In the genomic region with DNA sequence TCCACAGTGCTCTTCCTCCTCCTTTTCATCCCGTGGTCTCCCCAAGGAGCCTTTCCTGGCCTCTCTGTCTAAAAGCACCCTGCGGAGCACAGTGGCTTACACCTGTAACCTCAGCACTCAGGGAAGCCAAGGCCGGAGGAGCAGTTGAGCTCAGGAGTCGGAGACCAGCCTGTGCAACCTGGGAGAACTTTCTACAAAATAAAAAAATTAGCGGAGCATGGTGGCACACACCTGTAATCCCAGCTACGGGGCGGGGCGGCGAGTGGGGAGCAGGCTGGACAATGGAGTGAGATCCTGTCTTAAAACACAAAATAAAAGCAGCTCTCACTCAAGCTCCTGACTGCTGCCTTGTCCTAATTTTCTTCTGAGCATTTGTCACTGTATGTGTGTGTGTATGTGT, we compare ENCODE assay signal across 21 cellular contexts. TPM values are rescaled to one million over a fixed set of nuclear protein-coding genes. Genes with fewer than 3 reads are reported as not detected.
A peak's percentile ranks its signal among the peaks of the same experiment; 100 is the strongest.
DNase-seq lines count a peak whose midpoint lies in the region; ATAC-seq, FAIRE-seq and TF ChIP-seq lines count a peak whose summit lies in the region.
"Had no signal": no experiment of that assay in that cellular context is flagged by ENCODE, and none has a peak within 500 bp of the region (broad histone marks: within the 10 kb centered on the region; RNA-seq: fewer than 3 reads in every experiment).

No MANE protein-coding gene starts in this region.

- H3K79me2 ChIP-seq in SK-N-SH (ENCODE audit: insufficient read depth) = no peaks in the 10 kb centered on the region

- FAIRE-seq in pancreas (lab: Jason Lieb, UNC) = no peak
- FAIRE-seq: GM18507, TTC549 had no signal

- CTCF ChIA-PET in SK-N-SH (lab: Yijun Ruan, JAX) = interaction anchor here (1.8 kb wide), 1 partner anchor 12 kb away, joined by 5 read pairs; no protein-coding TSS in a partner anchor

- ATAC-seq in pancreas = no peak
- ATAC-seq: CD8-positive, alpha-beta T cell had no signal

- H3K4me3 ChIP-seq in iPS DF 6.9 (ENCODE audit: low read length) (peak overlapping the region; percentile 11; the same call in 1 of the 2 replicates), pancreas (peak overlapping the region in 2 of 4 donors; percentile 73 to 85), SK-N-SH (ENCODE audit: low read depth in 2 of 2, low read length in 1 of 2) (no peak overlapping the region)
- H3K4me3 ChIP-seq: thoracic aorta had no signal

- H3K4me2 ChIP-seq in SK-N-SH = no peak overlapping the region

- POLR2A ChIA-PET in SK-N-SH (lab: Yijun Ruan, JAX) = no interaction called here

- DNase-seq in NCI-H69 (lab: John Stamatoyannopoulos, UW) (peak; percentile 76), iPS DF 6.9 (ENCODE audit: low read depth, low spot score) (no peak), pancreas (no peak), HCEC 1CT (no peak), SK-N-SH (no peak), AG08396 (ENCODE audit: low spot score) (no peak)
- no peak for DNase-seq in activated naive CD4-positive, alpha-beta T cell treated with anti-CD3 and anti-CD28 coated beads, Interleukin-2, amount 50 U/mL, for 16 hours
- DNase-seq: activated CD4-positive, alpha-beta T cell treated with anti-CD3 and anti-CD28 coated beads, Interleukin-2, amount 10 ng/mL, durations not matched to agents 24 days and 14 days; activated gamma-delta T cell; CD8-positive, alpha-beta T cell; effector CD4-positive, alpha-beta T cell; immature natural killer cell; left ventricle myocardium superior; NCI-H1092 treated with DMSO at 0.1 percent for 48 hours; stimulated activated CD4-positive, alpha-beta T cell treated with anti-CD3 and anti-CD28 coated beads, Interleukin-12 subunit alpha, Interleukin-12 subunit beta, amount 100 ng/mL, for 4 hours had no signal

- H3K27me3 ChIP-seq in iPS DF 6.9 (ENCODE audit: control insufficient read depth, insufficient read depth, low read length) (no peaks in the 10 kb centered on the region), pancreas (no peaks in the 10 kb centered on the region), SK-N-SH (ENCODE audit: insufficient read depth) (peaks cover 12% of the 10 kb centered on the region)

- H3K9me2 ChIP-seq in SK-N-SH = no peaks in the 10 kb centered on the region

- TF ChIP-seq CTCF in pancreas (IDR thresholded peaks at IDR 0.05) (no peak), SK-N-SH (IDR thresholded peaks at IDR 0.05) (no peak)

- H3K27ac ChIP-seq in iPS DF 6.9 (ENCODE audit: low read length) (no peak overlapping the region), pancreas (peak overlapping the region in 3 of 4 donors; percentile 68 to 84 (median 74)), SK-N-SH (ENCODE audit: low read depth in 2 of 2, low read length in 1 of 2) (no peak overlapping the region)
- H3K27ac ChIP-seq: esophagus muscularis mucosa, thoracic aorta had no signal

- TF ChIP-seq EP300 in SK-N-SH (IDR thresholded peaks at IDR 0.05; ENCODE audit: borderline replicate concordance in 1 of 2, low read depth in 1 of 2, low read length in 1 of 2) = no peak

- H3K9me3 ChIP-seq in ES-I3 (ENCODE audit: control insufficient read depth, insufficient read depth, low read length) = no peaks in the 10 kb centered on the region
- no peaks in the 10 kb centered on the region for H3K9me3 ChIP-seq in iPS DF 6.9 (ENCODE audit: control insufficient read depth, insufficient read depth, low read length)
- no peaks in the 10 kb centered on the region for H3K9me3 ChIP-seq in pancreas
- no peaks in the 10 kb centered on the region for H3K9me3 ChIP-seq in SK-N-SH
- H3K9me3 ChIP-seq: esophagus muscularis mucosa, thoracic aorta had no signal

- no peak for TF ChIP-seq RAD21 in SK-N-SH (IDR thresholded peaks at IDR 0.05; ENCODE audit: low read length)

- H3K9ac ChIP-seq in ES-I3 (ENCODE audit: low read depth, low read length) (peak overlapping the region; percentile 67; the same call in 1 of the 2 replicates), SK-N-SH (no peak overlapping the region)

- no peaks in the 10 kb centered on the region for H3F3A ChIP-seq in SK-N-SH (replicated peaks; ENCODE audit: insufficient read depth)

- H2AFZ ChIP-seq in SK-N-SH (ENCODE audit: low read depth) = no peak overlapping the region

- intact Hi-C loops in pancreas (cut with DNase I) = no loop called here

- H3K4me1 ChIP-seq in ES-I3 (ENCODE audit: insufficient read depth, low read length) (peaks cover 21% of the 10 kb centered on the region), iPS DF 6.9 (ENCODE audit: control insufficient read depth, insufficient read depth, low read length) (peaks cover 3% of the 10 kb centered on the region), pancreas (peaks cover 3 to 19% (median 17%) of the 10 kb centered on the region in 3 donors), SK-N-SH (ENCODE audit: control insufficient read depth in 1 of 2, insufficient read depth in 2 of 2, low read depth in 1 of 2, low read length in 1 of 2) (peaks cover 0 to 9% of the 10 kb centered on the region in 2 experiments; a peak in 1 of 4 replicates)

- WGBS in iPS DF 6.9 (ENCODE audit: insufficient coverage, insufficient read length) = no CpG with 5 or more reads among the region's 9 CpGs
- 77 to 80% methylated on average over 9 of the region's 9 CpGs for WGBS in pancreas, 2 donors
- 68% methylated on average over 9 of the region's 9 CpGs for WGBS in SK-N-SH (ENCODE audit: low lambda C conversion rate)

- H4K20me1 ChIP-seq in SK-N-SH (ENCODE audit: insufficient read depth) = no peaks in the 10 kb centered on the region

- H3K36me3 ChIP-seq in ES-I3 (ENCODE audit: insufficient read depth, low read length) = no peaks in the 10 kb centered on the region
- no peaks in the 10 kb centered on the region for H3K36me3 ChIP-seq in iPS DF 6.9 (ENCODE audit: control insufficient read depth, insufficient read depth, low read length)
- H3K36me3 ChIP-seq in pancreas = no peaks in the 10 kb centered on the region
- no peaks in the 10 kb centered on the region for H3K36me3 ChIP-seq in SK-N-SH (replicated peaks in 1 of 2; ENCODE audit: control insufficient read depth in 1 of 2, insufficient read depth in 2 of 2, low read length in 1 of 2)
- H3K36me3 ChIP-seq: esophagus muscularis mucosa, thoracic aorta had no signal

TF ChIP-seq in SK-N-SH, 30 proteins besides CTCF, POLR2A, EP300 and RAD21:
- TF ChIP-seq TEAD4 (IDR thresholded peaks at IDR 0.05; ENCODE audit: borderline replicate concordance, insufficient read depth) (no peak), SMC3 (IDR thresholded peaks at IDR 0.05; ENCODE audit: low read depth, low read length) (no peak), FOSL2 (IDR thresholded peaks at IDR 0.05; ENCODE audit: borderline replicate concordance, low read depth) (no peak), POLR2AphosphoS5 (IDR thresholded peaks at IDR 0.05; ENCODE audit: low read depth, low read length) (no peak), FOXJ3 (CRISPR knock-in tag; IDR thresholded peaks at IDR 0.05) (no peak)

RNA-seq across cellular contexts. Expression of a gene that starts 1.4 kb away (rescaled TPM):
- 10 to 100 TPM; 15.0 to 32.0 (median 18.0) TPM for total RNA-seq in pancreas
- 10 to 100 TPM in 1 of 2 donors, 1 to 10 TPM in 1; 7.4 to 12.6 TPM for polyA plus RNA-seq in pancreas
- polyA plus RNA-seq in SK-N-SH (2012; rRNA removed) = under 0.01 TPM in 1 of 2 replicates, not detected in the other
- not detected in 2 replicates for polyA plus RNA-seq in SK-N-SH (2012; cell fraction: cytosol; rRNA removed)
- polyA plus RNA-seq in SK-N-SH (2012; cell fraction: nucleus; rRNA removed) = not detected in 2 replicates
- total RNA-seq: activated CD4-positive, alpha-beta T cell treated with anti-CD3 and anti-CD28 coated beads, Interleukin-2, amount 10 ng/mL, durations not matched to agents 24 days and 14 days; pulmonary artery endothelial cell had no signal
- polyA plus RNA-seq: immature natural killer cell had no signal

Comparison
In these comparisons a context has a peak if more than half of its experiments do, and no peak if none do; other contexts are left out.
1. H3K27ac ChIP-seq: peak in pancreas (3 of 4); none in iPS DF 6.9 (single experiment) and SK-N-SH (0 of 2).
2. RNA of a gene that starts 1.4 kb away (polyA plus RNA-seq): 7.4 to 12.6 TPM in pancreas; under 0.01 TPM in SK-N-SH; every median in the first group is over 4 times any median in the second.